ENCODE assay signal across 8 cellular contexts in genomic region chr10:100562806-100563293, GRCh38. TPM values are rescaled to one million over a fixed set of nuclear protein-coding genes. Genes with fewer than 3 reads are reported as not detected.
A peak's percentile ranks its signal among the peaks of the same experiment; 100 is the strongest.
DNase-seq lines count a peak whose midpoint lies in the region; ATAC-seq and TF ChIP-seq lines count a peak whose summit lies in the region.

No MANE protein-coding gene starts in this region.

- POLR2A ChIA-PET in activated CD4-positive, alpha-beta memory T cell treated with anti-CD3 and anti-CD28 coated beads for 36 hours (lab: Charles Lee): no interaction called here
- POLR2A ChIA-PET in activated CD4-positive, alpha-beta memory T cell treated with anti-CD3 and anti-CD28 coated beads, Interleukin-2, amount 10 ng/mL, durations not matched to agents 7 days and 5 days (lab: Charles Lee): interaction anchor here (1.7 kb wide), 1 partner anchor 10 kb away, joined by 5 read pairs; no protein-coding TSS in a partner anchor
- POLR2A ChIA-PET in activated naive CD8-positive, alpha-beta T cell treated with anti-CD3 and anti-CD28 coated beads, Interleukin-2, amount 10 ng/mL, durations not matched to agents 7 days and 5 days (lab: Charles Lee): interaction anchor here (2.3 kb wide), 1 partner anchor 181 kb away, joined by 12 read pairs; no protein-coding TSS in a partner anchor

- peaks cover 36% of the 10 kb centered on the region for H3K27me3 Mint-ChIP-seq in activated CD4-positive, alpha-beta memory T cell treated with anti-CD3 and anti-CD28 coated beads for 36 hours
- H3K27me3 Mint-ChIP-seq in activated CD4-positive, alpha-beta memory T cell treated with anti-CD3 and anti-CD28 coated beads, Interleukin-2, amount 10 ng/mL, durations not matched to agents 7 days and 5 days: peaks cover 47% of the 10 kb centered on the region
- peaks cover 48% of the 10 kb centered on the region for H3K27me3 Mint-ChIP-seq in activated naive CD8-positive, alpha-beta T cell treated with anti-CD3 and anti-CD28 coated beads, Interleukin-2, amount 10 ng/mL, durations not matched to agents 7 days and 5 days

- DNase-seq in activated CD4-positive, alpha-beta memory T cell treated with anti-CD3 and anti-CD28 coated beads for 36 hours: peak; percentile 31
- no peak for DNase-seq in activated CD4-positive, alpha-beta memory T cell treated with anti-CD3 and anti-CD28 coated beads, Interleukin-2, amount 10 ng/mL, durations not matched to agents 7 days and 5 days
- DNase-seq in MG63 (peak; percentile 42), inferior parietal cortex (ENCODE audit: extremely low spot score) (peak; percentile 22), upper lobe of right lung (no peak), aorta (no peak)
- DNase-seq in activated naive CD8-positive, alpha-beta T cell treated with anti-CD3 and anti-CD28 coated beads, Interleukin-2, amount 10 ng/mL, durations not matched to agents 7 days and 5 days: peak; percentile 38

- WGBS in aorta, 2 donors: 7 to 12% methylated on average over 20 of the region's 20 CpGs

- peak; percentile 19 for TF ChIP-seq CTCF in upper lobe of right lung (IDR thresholded peaks at IDR 0.05)

- CTCF ChIA-PET in activated CD4-positive, alpha-beta memory T cell treated with anti-CD3 and anti-CD28 coated beads for 36 hours (lab: Charles Lee): interaction anchor here (0.7 to 5.3 kb wide), 18 partner anchors 11 to 579 kb away, joined by 3 to 56 read pairs (median 4); partner anchors contain the start of genes HIF1AN, LZTS2 and PAX2
- CTCF ChIA-PET in activated CD4-positive, alpha-beta memory T cell treated with anti-CD3 and anti-CD28 coated beads, Interleukin-2, amount 10 ng/mL, durations not matched to agents 7 days and 5 days (lab: Charles Lee): interaction anchor here (0.6 to 1.5 kb wide), 6 partner anchors 13 to 349 kb away, joined by 3 to 6 read pairs (median 4); no protein-coding TSS in a partner anchor

- H3K36me3 ChIP-seq in MG63 (no peaks in the 10 kb centered on the region; the same call in 1 of the 2 replicates), upper lobe of right lung (no peaks in the 10 kb centered on the region), aorta (ENCODE audit: control insufficient read depth in 1 of 2, insufficient read depth in 2 of 2, low read length in 1 of 2) (no peaks in the 10 kb centered on the region)

- peak overlapping the region; percentile 13 for H3K4me3 Mint-ChIP-seq in activated CD4-positive, alpha-beta memory T cell treated with anti-CD3 and anti-CD28 coated beads for 36 hours
- H3K4me3 Mint-ChIP-seq in activated CD4-positive, alpha-beta memory T cell treated with anti-CD3 and anti-CD28 coated beads, Interleukin-2, amount 10 ng/mL, durations not matched to agents 7 days and 5 days: no peak overlapping the region
- no peak overlapping the region for H3K4me3 Mint-ChIP-seq in activated naive CD8-positive, alpha-beta T cell treated with anti-CD3 and anti-CD28 coated beads, Interleukin-2, amount 10 ng/mL, durations not matched to agents 7 days and 5 days

- no peaks in the 10 kb centered on the region for H3K9me3 ChIP-seq in MG63
- H3K9me3 ChIP-seq in upper lobe of right lung: no peaks in the 10 kb centered on the region
- no peaks in the 10 kb centered on the region for H3K9me3 ChIP-seq in aorta (ENCODE audit: control insufficient read depth, low read length)

- H3K4me3 ChIP-seq in MG63 (no peak overlapping the region), upper lobe of right lung (no peak overlapping the region), aorta (ENCODE audit: low read length in 2 of 2) (no peak overlapping the region)

- H3K27me3 ChIP-seq in MG63: no peaks in the 10 kb centered on the region
- H3K27me3 ChIP-seq in upper lobe of right lung: peaks cover 52% of the 10 kb centered on the region
- no peaks in the 10 kb centered on the region for H3K27me3 ChIP-seq in aorta (ENCODE audit: control insufficient read depth in 1 of 2, insufficient read depth in 2 of 2, low read length in 1 of 2)

- H3K4me1 ChIP-seq in upper lobe of right lung (peaks cover 11% of the 10 kb centered on the region), aorta (ENCODE audit: control insufficient read depth in 1 of 2, insufficient read depth in 2 of 2, low read length in 2 of 2) (no peaks in the 10 kb centered on the region)

- H3K27ac Mint-ChIP-seq in activated CD4-positive, alpha-beta memory T cell treated with anti-CD3 and anti-CD28 coated beads for 36 hours: no peak overlapping the region
- no peak overlapping the region for H3K27ac Mint-ChIP-seq in activated CD4-positive, alpha-beta memory T cell treated with anti-CD3 and anti-CD28 coated beads, Interleukin-2, amount 10 ng/mL, durations not matched to agents 7 days and 5 days
- peak overlapping the region; percentile 19 for H3K27ac Mint-ChIP-seq in activated naive CD8-positive, alpha-beta T cell treated with anti-CD3 and anti-CD28 coated beads, Interleukin-2, amount 10 ng/mL, durations not matched to agents 7 days and 5 days

- H3K9me3 Mint-ChIP-seq in activated CD4-positive, alpha-beta memory T cell treated with anti-CD3 and anti-CD28 coated beads for 36 hours: no peaks in the 10 kb centered on the region
- H3K9me3 Mint-ChIP-seq in activated CD4-positive, alpha-beta memory T cell treated with anti-CD3 and anti-CD28 coated beads, Interleukin-2, amount 10 ng/mL, durations not matched to agents 7 days and 5 days: no peaks in the 10 kb centered on the region
- no peaks in the 10 kb centered on the region for H3K9me3 Mint-ChIP-seq in activated naive CD8-positive, alpha-beta T cell treated with anti-CD3 and anti-CD28 coated beads, Interleukin-2, amount 10 ng/mL, durations not matched to agents 7 days and 5 days

- H3K27ac ChIP-seq in upper lobe of right lung: no peak overlapping the region
- no peak overlapping the region for H3K27ac ChIP-seq in aorta (ENCODE audit: low read depth in 1 of 2, low read length in 2 of 2)

- H3K36me3 Mint-ChIP-seq in activated CD4-positive, alpha-beta memory T cell treated with anti-CD3 and anti-CD28 coated beads for 36 hours: peaks cover 1% of the 10 kb centered on the region
- peaks cover 12% of the 10 kb centered on the region for H3K36me3 Mint-ChIP-seq in activated CD4-positive, alpha-beta memory T cell treated with anti-CD3 and anti-CD28 coated beads, Interleukin-2, amount 10 ng/mL, durations not matched to agents 7 days and 5 days (ENCODE audit: low read depth)
- peaks cover 7% of the 10 kb centered on the region for H3K36me3 Mint-ChIP-seq in activated naive CD8-positive, alpha-beta T cell treated with anti-CD3 and anti-CD28 coated beads, Interleukin-2, amount 10 ng/mL, durations not matched to agents 7 days and 5 days

- intact Hi-C loops in activated CD4-positive, alpha-beta memory T cell treated with anti-CD3 and anti-CD28 coated beads for 36 hours (cut with micrococcal nuclease): loop anchor here (1.0 to 10.0 kb wide), 4 partner anchors 92 to 449 kb away; no protein-coding TSS in a partner anchor
- intact Hi-C loops in upper lobe of right lung (cut with DNase I) (no loop called here), aorta (cut with DNase I) (loop anchor here in 1 of 2 donors (10.0 kb wide), 1 partner anchor 312 kb away; no protein-coding TSS in a partner anchor)

- H3K4me1 Mint-ChIP-seq in activated CD4-positive, alpha-beta memory T cell treated with anti-CD3 and anti-CD28 coated beads for 36 hours (ENCODE audit: low read depth): peaks cover 10% of the 10 kb centered on the region
- H3K4me1 Mint-ChIP-seq in activated CD4-positive, alpha-beta memory T cell treated with anti-CD3 and anti-CD28 coated beads, Interleukin-2, amount 10 ng/mL, durations not matched to agents 7 days and 5 days: peaks cover 20% of the 10 kb centered on the region
- H3K4me1 Mint-ChIP-seq in activated naive CD8-positive, alpha-beta T cell treated with anti-CD3 and anti-CD28 coated beads, Interleukin-2, amount 10 ng/mL, durations not matched to agents 7 days and 5 days: peaks cover 17% of the 10 kb centered on the region

- no peak for ATAC-seq in activated naive CD8-positive, alpha-beta T cell treated with anti-CD3 and anti-CD28 coated beads, Interleukin-2, amount 10 ng/mL, durations not matched to agents 7 days and 5 days (ENCODE audit: low read depth)
- ATAC-seq in upper lobe of right lung (peak; percentile 37), aorta (ENCODE audit: low FRiP score) (no peak), HG03139 (IDR thresholded peaks at IDR 0.05; ENCODE audit: unreplicated experiment) (no peak)

RNA-seq across cellular contexts. Expression of gene HIF1AN, which starts 27.1 kb away (rescaled TPM):
- total RNA-seq in activated CD4-positive, alpha-beta memory T cell treated with anti-CD3 and anti-CD28 coated beads for 36 hours: 10 to 100 TPM; 40.6 to 47.4 TPM
- 10 to 100 TPM; 57.7 to 58.8 TPM for total RNA-seq in activated CD4-positive, alpha-beta memory T cell treated with anti-CD3 and anti-CD28 coated beads, Interleukin-2, amount 10 ng/mL, durations not matched to agents 7 days and 5 days
- total RNA-seq in MG63 (2014; rRNA removed; shearing (Covaris generic); ENCODE audit: low replicate concordance): 9.0 and 16.2 TPM in 2 replicates
- total RNA-seq in activated naive CD8-positive, alpha-beta T cell treated with anti-CD3 and anti-CD28 coated beads, Interleukin-2, amount 10 ng/mL, durations not matched to agents 7 days and 5 days: 10 to 100 TPM; 52.3 to 56.4 TPM
- total RNA-seq in upper lobe of right lung (36.8 TPM), aorta (10 to 100 TPM; 35.8 to 42.7 TPM)
- polyA plus RNA-seq in aorta: 10 to 100 TPM in 1 of 2 donors, 1 to 10 TPM in 1; 6.0 to 10.8 TPM

RNA-seq across cellular contexts. Expression of gene NDUFB8, which starts 33.2 kb away (rescaled TPM):
- 100 to 1,000 TPM; 390 to 404 TPM for total RNA-seq in activated CD4-positive, alpha-beta memory T cell treated with anti-CD3 and anti-CD28 coated beads for 36 hours
- total RNA-seq in activated CD4-positive, alpha-beta memory T cell treated with anti-CD3 and anti-CD28 coated beads, Interleukin-2, amount 10 ng/mL, durations not matched to agents 7 days and 5 days: 100 to 1,000 TPM; 315 to 324 TPM
- total RNA-seq in MG63 (2014; rRNA removed; shearing (Covaris generic); ENCODE audit: low replicate concordance): 87.7 and 143 TPM in 2 replicates
- total RNA-seq in activated naive CD8-positive, alpha-beta T cell treated with anti-CD3 and anti-CD28 coated beads, Interleukin-2, amount 10 ng/mL, durations not matched to agents 7 days and 5 days: 100 to 1,000 TPM; 245 to 269 TPM
- 110 TPM for total RNA-seq in upper lobe of right lung
- 100 to 1,000 TPM; 127 TPM for total RNA-seq in aorta
- 100 to 1,000 TPM; 322 to 337 TPM for polyA plus RNA-seq in aorta

RNA-seq across cellular contexts. Expression of gene SEC31B, which starts 43.2 kb away (rescaled TPM):
- 10 to 100 TPM; 44.2 to 47.2 TPM for total RNA-seq in activated CD4-positive, alpha-beta memory T cell treated with anti-CD3 and anti-CD28 coated beads for 36 hours
- 100 to 1,000 TPM; 138 to 139 TPM for total RNA-seq in activated CD4-positive, alpha-beta memory T cell treated with anti-CD3 and anti-CD28 coated beads, Interleukin-2, amount 10 ng/mL, durations not matched to agents 7 days and 5 days
- 0.72 and 1.2 TPM in 2 replicates for total RNA-seq in MG63 (2014; rRNA removed; shearing (Covaris generic); ENCODE audit: low replicate concordance)
- total RNA-seq in activated naive CD8-positive, alpha-beta T cell treated with anti-CD3 and anti-CD28 coated beads, Interleukin-2, amount 10 ng/mL, durations not matched to agents 7 days and 5 days: 100 to 1,000 TPM; 156 to 168 TPM
- total RNA-seq in upper lobe of right lung: 18.2 TPM
- total RNA-seq in aorta: 10 to 100 TPM in 1 of 2 donors, 1 to 10 TPM in 1; 8.7 to 16.9 TPM
- polyA plus RNA-seq in aorta: 10 to 100 TPM in 1 of 2 donors, 1 to 10 TPM in 1; 4.6 to 20.0 TPM

Comparison
In these comparisons a context has a peak if more than half of its experiments do, and no peak if none do; other contexts are left out.
1. DNase-seq: peak in activated CD4-positive, alpha-beta memory T cell treated with anti-CD3 and anti-CD28 coated beads for 36 hours (single experiment), MG63 (single experiment), activated naive CD8-positive, alpha-beta T cell treated with anti-CD3 and anti-CD28 coated beads, Interleukin-2, amount 10 ng/mL, durations not matched to agents 7 days and 5 days (single experiment) and inferior parietal cortex (single experiment); none in activated CD4-positive, alpha-beta memory T cell treated with anti-CD3 and anti-CD28 coated beads, Interleukin-2, amount 10 ng/mL, durations not matched to agents 7 days and 5 days (single experiment), upper lobe of right lung (single experiment) and aorta (0 of 2).